Comparison of ENCODE assay signal across 18 cellular contexts in genomic region chr6:6829872-6830683, GRCh38.
DNase-seq lines count a peak whose midpoint lies in the region; ATAC-seq, FAIRE-seq and TF ChIP-seq lines count a peak whose summit lies in the region.
"Had no signal": no experiment of that assay in that cellular context is flagged by ENCODE, and none has a peak within 500 bp of the region (broad histone marks: within the 10 kb centered on the region; RNA-seq: fewer than 3 reads in every experiment).

No MANE protein-coding gene starts in this region.

- H3K4me2 ChIP-seq in HepG2 (ENCODE audit: low read depth, low read length) (no peak overlapping the region), HCT116 (ENCODE audit: low read length) (no peak overlapping the region)

- POLR2A ChIA-PET in HepG2 (lab: Yijun Ruan, JAX) (no interaction called here), HCT116 (lab: Charles Lee) (interaction anchor here (1.1 kb wide), 1 partner anchor 10 kb away, joined by 5 read pairs; no protein-coding TSS in a partner anchor)

- no peak for FAIRE-seq in HepG2 (lab: Jason Lieb, UNC)
- FAIRE-seq: GM19239, H1, HTR-8/SVneo had no signal

- H3K9me2 ChIP-seq in HCT116 (ENCODE audit: insufficient read depth) = no peaks in the 10 kb centered on the region

- CTCF ChIA-PET in HepG2 (lab: Yijun Ruan, JAX; ENCODE audit: low intra/inter-chr PET ratio, low total read pairs) (no interaction called here), HCT116 (lab: Charles Lee) (no interaction called here)

- H2AFZ ChIP-seq in HepG2 (ENCODE audit: low read length) (no peak overlapping the region), HCT116 (ENCODE audit: low read depth, low read length, poor library complexity, severe bottlenecking) (peak overlapping the region; percentile 13)

- H4K20me1 ChIP-seq in HepG2 (ENCODE audit: insufficient read depth, low read length) (no peaks in the 10 kb centered on the region), HCT116 (ENCODE audit: insufficient read depth) (no peaks in the 10 kb centered on the region)

- RAD21 ChIA-PET in HCT116 (lab: Charles Lee; ENCODE audit: low non-redundant PET in 1 of 2, low total read pairs in 2 of 2, uncharacterized antibody in 2 of 2, unreplicated experiment in 2 of 2) = no interaction called here

- TF ChIP-seq RAD21 in HepG2 (CRISPR knock-in tag; IDR thresholded peaks at IDR 0.05) = no peak
- TF ChIP-seq RAD21 in HCT116 (IDR thresholded peaks at IDR 0.05; ENCODE audit: low read depth) = no peak

- DNase-seq in HepG2 (ENCODE audit: low spot score) (no peak), right lobe of liver (no peak), HCT116 (ENCODE audit: low read depth, low spot score) (no peak), erythroblast (lab: John Stamatoyannopoulos, UW) (peak; percentile 65 to 70), COLO829 (ENCODE audit: low spot score) (no peak), NCI-H2107 treated with DMSO at 0.1 percent for 48 hours (lab: John Stamatoyannopoulos, UW; ENCODE audit: unreplicated experiment) (no peak)
- DNase-seq: 8988T; CD4-positive, alpha-beta T cell; DMS153; DMS79; GDM1; H9; KG1 had no signal

- H3K36me3 ChIP-seq in HepG2 (replicated peaks in 1 of 2; ENCODE audit: control insufficient read depth in 1 of 2, insufficient read depth in 2 of 2, low read length in 2 of 2) (no peaks in the 10 kb centered on the region), right lobe of liver (no peaks in the 10 kb centered on the region), HCT116 (ENCODE audit: control insufficient read depth in 1 of 2, insufficient read depth in 2 of 2, low read length in 2 of 2) (no peaks in the 10 kb centered on the region)

- 3% methylated on average over 6 of the region's 6 CpGs for WGBS in HepG2 (ENCODE audit: low lambda C conversion rate)
- 48% methylated on average over 4 of the region's 6 CpGs for WGBS in right lobe of liver (ENCODE audit: insufficient coverage, low coverage, low lambda C conversion rate, missing lambda C conversion rate)

- no peak for ATAC-seq in HepG2
- no peak for ATAC-seq in right lobe of liver
- no peak for ATAC-seq in HCT116
- ATAC-seq in HG03342 (IDR thresholded peaks at IDR 0.05; ENCODE audit: unreplicated experiment) = no peak

- H3K4me3 ChIP-seq in HepG2 (replicated peaks in 1 of 3; ENCODE audit: insufficient read depth in 1 of 3, low read depth in 2 of 3, low read length in 3 of 3) (no peak overlapping the region), right lobe of liver (no peak overlapping the region), HCT116 (replicated peaks in 1 of 2; ENCODE audit: low read depth in 1 of 2, low read length in 2 of 2) (no peak overlapping the region)

- H3K27ac ChIP-seq in HepG2 (ENCODE audit: extremely low read length, insufficient read depth, low read length) (no peak overlapping the region), right lobe of liver (no peak overlapping the region), HCT116 (ENCODE audit: low read depth, low read length) (no peak overlapping the region)
- H3K27ac ChIP-seq: C4-2B had no signal

- H3K79me2 ChIP-seq in HepG2 (ENCODE audit: insufficient read depth, low read length) (no peaks in the 10 kb centered on the region), HCT116 (ENCODE audit: insufficient read depth, low read length) (no peaks in the 10 kb centered on the region)

- H3K9ac ChIP-seq in HepG2 (ENCODE audit: insufficient read depth, low read depth, low read length) (no peak overlapping the region), HCT116 (ENCODE audit: low read length) (no peak overlapping the region)

- in situ Hi-C loops in HepG2 (cut with HindIII; ENCODE audit: extremely low pct_ligation_motif_present, low pct_unique_long_range_greater_than_20kb) = no loop called here

- TF ChIP-seq CTCF in HepG2 (CRISPR knock-in tag; IDR thresholded peaks at IDR 0.05) = no peak
- no peak for TF ChIP-seq CTCF in right lobe of liver (IDR thresholded peaks at IDR 0.05)
- no peak for TF ChIP-seq CTCF in HCT116 (IDR thresholded peaks at IDR 0.05 in 2 of 3, conservative IDR thresholded peaks at IDR 0.05 in 1 of 3; ENCODE audit: borderline replicate concordance in 1 of 3, insufficient read depth in 1 of 3, low read depth in 2 of 3, low read length in 2 of 3)

- H3K4me1 ChIP-seq in HepG2 (ENCODE audit: insufficient read depth, low read length) = no peaks in the 10 kb centered on the region
- peaks cover 0 to 5% (median 0%) of the 10 kb centered on the region in 4 donors for H3K4me1 ChIP-seq in right lobe of liver
- peaks cover 23 to 24% of the 10 kb centered on the region in 2 experiments for H3K4me1 ChIP-seq in HCT116 (ENCODE audit: control insufficient read depth in 1 of 2, insufficient read depth in 2 of 2, low read length in 2 of 2)

- H3K27me3 ChIP-seq in HepG2 (ENCODE audit: control insufficient read depth in 1 of 2, insufficient read depth in 2 of 2, low read length in 2 of 2) = peaks cover 0 to 29% of the 10 kb centered on the region in 2 experiments; a peak in 4 of 5 replicates
- no peaks in the 10 kb centered on the region for H3K27me3 ChIP-seq in right lobe of liver
- H3K27me3 ChIP-seq in HCT116 (ENCODE audit: insufficient read depth, low read length) = no peaks in the 10 kb centered on the region

- TF ChIP-seq EP300 in HepG2 (IDR thresholded peaks at IDR 0.05; ENCODE audit: low read depth in 2 of 2, low read length in 2 of 2) (no peak), HepG2 (CRISPR knock-in tag; IDR thresholded peaks at IDR 0.05; ENCODE audit: borderline replicate concordance) (no peak)

- intact Hi-C loops in HepG2 (cut with micrococcal nuclease; ENCODE audit: unreplicated experiment) = no loop called here
- intact Hi-C loops in right lobe of liver (cut with DNase I) = no loop called here
- intact Hi-C loops in HCT116 (cut with micrococcal nuclease) = no loop called here

- no peaks in the 10 kb centered on the region for H3K9me3 ChIP-seq in HepG2 (ENCODE audit: low read length)
- H3K9me3 ChIP-seq in right lobe of liver = no peaks in the 10 kb centered on the region
- no peaks in the 10 kb centered on the region for H3K9me3 ChIP-seq in HCT116 (ENCODE audit: control insufficient read depth in 1 of 2, insufficient read depth in 1 of 2, low read depth in 1 of 2, low read length in 2 of 2)

- BruUV-seq in HepG2 (replicated peaks; lab: Mats Ljungman, UMichigan) (no TSS peak), HCT116 (replicated peaks; lab: Mats Ljungman, UMichigan) (no TSS peak)

- no peak for TF ChIP-seq POLR2A in HepG2 (IDR thresholded peaks at IDR 0.05; ENCODE audit: insufficient read depth in 1 of 2, low read depth in 2 of 2, low read length in 2 of 2)
- no peak for TF ChIP-seq POLR2A in right lobe of liver (IDR thresholded peaks at IDR 0.05)
- TF ChIP-seq POLR2A in HCT116 (IDR thresholded peaks at IDR 0.05; ENCODE audit: borderline replicate concordance, extremely low read depth, insufficient read depth, insufficient read length) = no peak
- no peak for TF ChIP-seq POLR2A in erythroblast (IDR thresholded peaks at IDR 0.05; ENCODE audit: low read length)

TF ChIP-seq in HepG2, 621 proteins besides CTCF, POLR2A, EP300 and RAD21:
- peak; percentile 91 for TF ChIP-seq HNRNPK (IDR thresholded peaks at IDR 0.05; ENCODE audit: low read depth, low read length, poor library complexity, severe bottlenecking)
- no peak for TF ChIP-seq ZNF460 (CRISPR knock-in tag; IDR thresholded peaks at IDR 0.05; ENCODE audit: borderline replicate concordance)

TF ChIP-seq in HCT116, 20 proteins besides CTCF, POLR2A, EP300 and RAD21:
- TF ChIP-seq EZH2phosphoT487 (IDR thresholded peaks at IDR 0.05; ENCODE audit: borderline replicate concordance) (no peak), ZBTB33 (IDR thresholded peaks at IDR 0.05; ENCODE audit: extremely low read depth, insufficient replicate concordance, low read length) (no peak), ATF3 (IDR thresholded peaks at IDR 0.05) (no peak), SRF (IDR thresholded peaks at IDR 0.05; ENCODE audit: low read depth) (no peak)
- TF ChIP-seq, protein P1, sequence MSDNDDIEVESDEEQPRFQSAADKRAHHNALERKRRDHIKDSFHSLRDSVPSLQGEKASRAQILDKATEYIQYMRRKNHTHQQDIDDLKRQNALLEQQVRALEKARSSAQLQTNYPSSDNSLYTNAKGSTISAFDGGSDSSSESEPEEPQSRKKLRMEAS (IDR thresholded peaks at IDR 0.05) = no peak

Comparison
In these comparisons a context has a peak if more than half of its experiments do, and no peak if none do; other contexts are left out.
1. DNase-seq: peak in erythroblast (2 of 2); none in HepG2 (single experiment), right lobe of liver (0 of 3), HCT116 (single experiment), COLO829 (single experiment) and NCI-H2107 treated with DMSO at 0.1 percent for 48 hours (single experiment).